ENCODE assay signal across 14 cellular contexts in genomic region chrX:8755116-8755515, GRCh38. TPM values are rescaled to one million over a fixed set of nuclear protein-coding genes. Genes with fewer than 3 reads are reported as not detected.
DNase-seq lines count a peak whose midpoint lies in the region; ATAC-seq, FAIRE-seq and TF ChIP-seq lines count a peak whose summit lies in the region.
"Had no signal": no experiment of that assay in that cellular context is flagged by ENCODE, and none has a peak within 500 bp of the region (broad histone marks: within the 10 kb centered on the region; RNA-seq: fewer than 3 reads in every experiment).

No MANE protein-coding gene starts in this region.

- H3K4me2 ChIP-seq in keratinocyte (ENCODE audit: control insufficient read depth, extremely low read depth, insufficient read depth, low read depth, low read length): no peak overlapping the region

- H3K27me3 ChIP-seq in H7 (ENCODE audit: control insufficient read depth, insufficient read depth, low read length): no peaks in the 10 kb centered on the region
- H3K27me3 ChIP-seq in RWPE2 (ENCODE audit: insufficient read depth, poor library complexity, severe bottlenecking): no peaks in the 10 kb centered on the region
- H3K27me3 ChIP-seq in keratinocyte (ENCODE audit: control insufficient read depth, extremely low read depth, insufficient read depth, low read length): no peaks in the 10 kb centered on the region
- H3K27me3 ChIP-seq in dorsolateral prefrontal cortex: peaks cover 0 to 66% (median 14%) of the 10 kb centered on the region in 45 donors

- no peak for FAIRE-seq in keratinocyte (lab: Jason Lieb, UNC)
- FAIRE-seq: RCC 7860 had no signal

- TF ChIP-seq CTCF in RWPE2 (IDR thresholded peaks at IDR 0.05; ENCODE audit: poor library complexity, severe bottlenecking): peak; percentile 25
- peak; percentile 13 to 25 (median 23) for TF ChIP-seq CTCF in keratinocyte (optimal IDR thresholded peaks at IDR 0.05 in 1 of 3, IDR thresholded peaks at IDR 0.05 in 1 of 3, conservative IDR thresholded peaks at IDR 0.05 in 1 of 3; ENCODE audit: extremely low read depth in 1 of 3, insufficient read depth in 2 of 3, low read length in 3 of 3)
- peak in 5 of 56 donors; percentile 4 to 29 (median 12) for TF ChIP-seq CTCF in dorsolateral prefrontal cortex (IDR thresholded peaks at IDR 0.05 in 54 of 56, conservative IDR thresholded peaks at IDR 0.05 in 2 of 56; ENCODE audit: low read depth in 1 of 56, partially characterized antibody in 56 of 56)

- no peak for ATAC-seq in RWPE2 (ENCODE audit: low read depth)
- ATAC-seq in GM21786 (IDR thresholded peaks at IDR 0.05; ENCODE audit: unreplicated experiment): no peak
- ATAC-seq: effector memory CD8-positive, alpha-beta T cell had no signal

- H3K9ac ChIP-seq in keratinocyte (ENCODE audit: control insufficient read depth, extremely low read depth, insufficient read depth, low read length): no peak overlapping the region

- intact Hi-C loops in dorsolateral prefrontal cortex (cut with DNase I): no loop called here

- no peaks in the 10 kb centered on the region for H3K79me2 ChIP-seq in keratinocyte (ENCODE audit: control insufficient read depth, insufficient read depth, low read length)

- H3K27ac ChIP-seq in RWPE2 (ENCODE audit: poor library complexity, severe bottlenecking): peak overlapping the region; percentile 81
- no peak overlapping the region for H3K27ac ChIP-seq in keratinocyte (ENCODE audit: control insufficient read depth, insufficient read depth, low read length)
- H3K27ac ChIP-seq in dorsolateral prefrontal cortex: no peak overlapping the region

- dilution Hi-C loops in keratinocyte (cut with MboI; ENCODE audit: extremely low pct_ligation_motif_present, low sequenced_read_pairs): no loop called here

- H3K9me3 ChIP-seq in RWPE2 (ENCODE audit: severe bottlenecking) (no peaks in the 10 kb centered on the region), keratinocyte (ENCODE audit: control insufficient read depth, low read depth, low read length) (peaks cover 4% of the 10 kb centered on the region)

- no peaks in the 10 kb centered on the region for H4K20me1 ChIP-seq in keratinocyte (ENCODE audit: control insufficient read depth, extremely low read depth, insufficient read depth, low read length)

- DNase-seq in CD1c-positive myeloid dendritic cell (ENCODE audit: extremely low spot score) (peak; percentile 1), H7 (peak; percentile 56), RWPE2 (ENCODE audit: low spot score) (no peak), keratinocyte (ENCODE audit: low read depth, low spot score) (no peak), dorsolateral prefrontal cortex (no peak), HCEC 1CT (no peak)
- DNase-seq: amniotic stem cell; effector memory CD8-positive, alpha-beta T cell; hypothalamus; NCI-H1694 treated with DMSO at 0.1 percent for 48 hours; stimulated activated CD4-positive, alpha-beta T cell treated with anti-CD3 and anti-CD28 coated beads, Interleukin-4, amount 100 ng/mL, for 4 hours had no signal

- H3K4me3 ChIP-seq in H7 (ENCODE audit: insufficient read depth, low read depth, low read length) (no peak overlapping the region), RWPE2 (ENCODE audit: severe bottlenecking) (no peak overlapping the region), keratinocyte (ENCODE audit: control insufficient read depth in 2 of 3, extremely low read depth in 1 of 3, insufficient read depth in 2 of 3, low read depth in 1 of 3, low read length in 3 of 3) (no peak overlapping the region), dorsolateral prefrontal cortex (no peak overlapping the region)

- peaks cover 8% of the 10 kb centered on the region for H3K4me1 ChIP-seq in RWPE2 (ENCODE audit: insufficient read depth, poor library complexity, severe bottlenecking)
- peaks cover 13% of the 10 kb centered on the region for H3K4me1 ChIP-seq in keratinocyte (ENCODE audit: control insufficient read depth, extremely low read depth, insufficient read depth, low read length)

- H3K36me3 ChIP-seq in H7 (replicated peaks; ENCODE audit: control insufficient read depth, insufficient read depth, low read length): no peaks in the 10 kb centered on the region
- no peaks in the 10 kb centered on the region for H3K36me3 ChIP-seq in RWPE2 (ENCODE audit: low read depth)
- no peaks in the 10 kb centered on the region for H3K36me3 ChIP-seq in keratinocyte (ENCODE audit: control insufficient read depth in 2 of 2, extremely low read depth in 1 of 2, insufficient read depth in 2 of 2, low read length in 2 of 2)

- H3K9me1 ChIP-seq in keratinocyte (ENCODE audit: control insufficient read depth, extremely low read depth, insufficient read depth, low read length): no peaks in the 10 kb centered on the region

- no peak overlapping the region for H2AFZ ChIP-seq in keratinocyte (ENCODE audit: control insufficient read depth, low read length)

RNA-seq across cellular contexts. Expression of gene ANOS1, which starts 23.2 kb away (rescaled TPM):
- total RNA-seq in H7 (2014; rRNA removed; shearing (Covaris generic)): 69.3 and 70.8 TPM in 2 replicates
- polyA plus RNA-seq in keratinocyte: 2.9 to 4.9 TPM (median 4.0 TPM) in 3 replicates
- polyA plus RNA-seq in keratinocyte (2011; ENCODE audit: low read depth): 0.62 TPM
- 1.9 and 2.9 TPM in 2 replicates for polyA plus RNA-seq in keratinocyte (2011; cell fraction: cytosol; rRNA removed)
- 5.5 and 7.4 TPM in 2 replicates for polyA plus RNA-seq in keratinocyte (2011; cell fraction: nucleus; rRNA removed)
- polyA plus RNA-seq in keratinocyte (2012; ENCODE audit: low replicate concordance): 1.1 and 3.5 TPM in 2 replicates
- 3.6 to 7.5 TPM (median 6.1 TPM) in 3 replicates for polyA minus RNA-seq in keratinocyte
- 2.9 TPM for polyA minus RNA-seq in keratinocyte (2011; cell fraction: cytosol; rRNA and poly(A)+ RNA removed)
- polyA minus RNA-seq in keratinocyte (2011; cell fraction: nucleus; rRNA and poly(A)+ RNA removed): 6.9 and 9.7 TPM in 2 replicates
- 10 to 100 TPM in 113 of 120 experiments, 1 to 10 TPM in 7; 7.0 to 31.4 (median 14.3) TPM for total RNA-seq in dorsolateral prefrontal cortex

RNA-seq across cellular contexts. Expression of gene FAM9A, which starts 46.1 kb away (rescaled TPM):
- not detected in 2 replicates for total RNA-seq in H7 (2014; rRNA removed; shearing (Covaris generic))
- polyA plus RNA-seq in keratinocyte: not detected in 3 replicates
- not detected for polyA plus RNA-seq in keratinocyte (2011; ENCODE audit: low read depth)
- not detected in 2 replicates for polyA plus RNA-seq in keratinocyte (2011; cell fraction: cytosol; rRNA removed)
- not detected in 2 replicates for polyA plus RNA-seq in keratinocyte (2011; cell fraction: nucleus; rRNA removed)
- polyA plus RNA-seq in keratinocyte (2012; ENCODE audit: low replicate concordance): not detected in 2 replicates
- not detected in 3 replicates for polyA minus RNA-seq in keratinocyte
- not detected for polyA minus RNA-seq in keratinocyte (2011; cell fraction: cytosol; rRNA and poly(A)+ RNA removed)
- polyA minus RNA-seq in keratinocyte (2011; cell fraction: nucleus; rRNA and poly(A)+ RNA removed): not detected in 2 replicates
- not detected for total RNA-seq in dorsolateral prefrontal cortex
- total RNA-seq: mesothelial cell of epicardium had no signal

Comparison
In these comparisons a context has a peak if more than half of its experiments do, and no peak if none do; other contexts are left out.
1. DNase-seq: peak in CD1c-positive myeloid dendritic cell (single experiment) and H7 (single experiment); none in RWPE2 (single experiment), keratinocyte (single experiment), dorsolateral prefrontal cortex (0 of 10) and HCEC 1CT (single experiment).